Comparison of ENCODE assay signal across 10 cellular contexts in genomic region chr12:5776091-5776490, GRCh38.
"Had no signal": no experiment of that assay in that cellular context is flagged by ENCODE, and none has a peak within 500 bp of the region (broad histone marks: within the 10 kb centered on the region; RNA-seq: fewer than 3 reads in every experiment).

No MANE protein-coding gene starts in this region.

- H3K36me3 ChIP-seq: HAP-1 had no signal

- H3K4me1 ChIP-seq: HAP-1 had no signal

- FAIRE-seq: H1, H54 had no signal

- H3K9me3 ChIP-seq: HAP-1 had no signal

- DNase-seq: GM23248, GOT3, H7, H9, HCEC 1CT, HFFc6 had no signal

- H3K9me3 Mint-ChIP-seq: GM23338, H9, HFFc6 had no signal

- H3K4me3 ChIP-seq: GM23248, GM23338, HAP-1 had no signal

- H3K4me3 Mint-ChIP-seq: GM23338, H9, HFFc6 had no signal

- H3K27ac ChIP-seq: GM23248 had no signal

- H3K27ac Mint-ChIP-seq: GM23338, H9, HFFc6 had no signal

- H3K4me1 Mint-ChIP-seq: GM23338, H9 had no signal
